In the genomic region with DNA sequence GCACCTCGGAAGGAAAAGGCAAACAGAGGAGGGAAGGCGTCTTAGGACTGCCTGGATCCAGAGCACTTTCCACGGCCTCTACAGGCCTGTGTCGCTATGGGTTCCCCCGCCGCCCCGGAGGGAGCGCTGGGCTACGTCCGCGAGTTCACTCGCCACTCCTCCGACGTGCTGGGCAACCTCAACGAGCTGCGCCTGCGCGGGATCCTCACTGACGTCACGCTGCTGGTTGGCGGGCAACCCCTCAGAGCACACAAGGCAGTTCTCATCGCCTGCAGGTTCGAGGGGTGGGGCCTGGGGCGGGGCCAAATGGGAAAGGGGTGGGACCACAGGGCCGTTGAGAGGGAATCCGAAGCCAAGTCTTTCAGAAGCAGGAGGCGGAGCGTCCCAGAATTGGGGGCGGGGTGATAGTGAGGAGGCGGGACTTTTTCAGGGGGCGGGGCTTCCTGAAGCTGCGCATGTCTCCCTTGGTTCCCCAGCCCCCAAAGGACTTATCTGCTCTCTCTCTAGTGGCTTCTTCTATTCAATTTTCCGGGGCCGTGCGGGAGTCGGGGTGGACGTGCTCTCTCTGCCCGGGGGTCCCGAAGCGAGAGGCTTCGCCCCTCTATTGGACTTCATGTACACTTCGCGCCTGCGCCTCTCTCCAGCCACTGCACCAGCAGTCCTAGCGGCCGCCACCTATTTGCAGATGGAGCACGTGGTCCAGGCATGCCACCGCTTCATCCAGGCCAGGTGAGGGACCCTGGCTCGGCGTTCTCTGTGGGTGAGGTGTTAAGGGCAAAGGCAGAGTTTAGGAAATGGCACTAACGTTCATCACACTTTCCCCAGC, we compare ENCODE assay signal across 8 cellular contexts. TPM values are rescaled to one million over a fixed set of nuclear protein-coding genes. Genes with fewer than 3 reads are reported as not detected.
DNase-seq lines count a peak whose midpoint lies in the region; ATAC-seq, FAIRE-seq and TF ChIP-seq lines count a peak whose summit lies in the region.

No MANE protein-coding gene starts in this region.

- no peaks in the 10 kb centered on the region for H3K36me3 Mint-ChIP-seq in CD4-positive, alpha-beta memory T cell

- no peak for FAIRE-seq in bronchial epithelial cell (lab: Jason Lieb, UNC)

- peak overlapping the region; percentile 56 for H3K27ac ChIP-seq in CD4-positive, alpha-beta memory T cell (ENCODE audit: low read depth, low read length)
- no peak overlapping the region for H3K27ac ChIP-seq in HUES6 (ENCODE audit: low read depth, low read length)

- peak overlapping the region; percentile 61 to 88 (median 78) for H3K4me3 Mint-ChIP-seq in CD4-positive, alpha-beta memory T cell

- peak overlapping the region; percentile 60 for H3K4me2 ChIP-seq in skeletal muscle satellite cell (ENCODE audit: low read length)

- intact Hi-C loops in CD4-positive, alpha-beta memory T cell (cut with micrococcal nuclease), result loop anchor here (1.0 kb wide), 2 partner anchors 8 to 12 kb away; no protein-coding TSS in a partner anchor

- H3K9me3 ChIP-seq in CD4-positive, alpha-beta memory T cell (ENCODE audit: control insufficient read depth in 1 of 2, low read length in 2 of 2), result no peaks in the 10 kb centered on the region
- no peaks in the 10 kb centered on the region for H3K9me3 ChIP-seq in HUES6 (ENCODE audit: control insufficient read depth, insufficient read depth, low read depth, low read length)
- no peaks in the 10 kb centered on the region for H3K9me3 ChIP-seq in iPS-18c (ENCODE audit: control insufficient read depth, insufficient read depth, low read length)
- H3K9me3 ChIP-seq in skeletal muscle satellite cell (replicated peaks; ENCODE audit: low read length), result no peaks in the 10 kb centered on the region

- H3K27me3 Mint-ChIP-seq in CD4-positive, alpha-beta memory T cell, result peaks cover 0 to 3% of the 10 kb centered on the region in 2 donors

- no peak for ATAC-seq in GM18873 (IDR thresholded peaks at IDR 0.05; ENCODE audit: low FRiP score, unreplicated experiment)

- peak; percentile 91 to 97 (median 92) for DNase-seq in CD4-positive, alpha-beta memory T cell
- DNase-seq in activated CD4-positive, CD25-positive, alpha-beta regulatory T cell (lab: John Stamatoyannopoulos, UW), result peak; percentile 77 to 92 (median 81)
- peak; percentile 85 for DNase-seq in bronchial epithelial cell (ENCODE audit: low read depth)
- no peak for DNase-seq in NCI-H1105 treated with DMSO at 0.1 percent for 48 hours (lab: John Stamatoyannopoulos, UW)

- CTCF ChIA-PET in CD4-positive, alpha-beta memory T cell (lab: Charles Lee; ENCODE audit: partially characterized antibody), result interaction anchor here (0.7 to 6.8 kb wide), 6 partner anchors 19 to 172 kb away, joined by 3 to 64 read pairs (median 6); no protein-coding TSS in a partner anchor

- peak overlapping the region; percentile 89 to 97 (median 95) for H3K27ac Mint-ChIP-seq in CD4-positive, alpha-beta memory T cell

- peak overlapping the region; percentile 48 for H3K9ac ChIP-seq in HUES6 (ENCODE audit: low read length)
- H3K9ac ChIP-seq in skeletal muscle satellite cell (ENCODE audit: low read depth, low read length), result no peak overlapping the region

- TF ChIP-seq CTCF in bronchial epithelial cell (IDR thresholded peaks at IDR 0.05; ENCODE audit: insufficient read depth, low read length, severe bottlenecking), result no peak

- H3K4me1 Mint-ChIP-seq in CD4-positive, alpha-beta memory T cell, result peaks cover 12 to 49% (median 32%) of the 10 kb centered on the region in 4 donors

- no peaks in the 10 kb centered on the region for H3K9me3 Mint-ChIP-seq in CD4-positive, alpha-beta memory T cell

- H3K27me3 ChIP-seq in CD4-positive, alpha-beta memory T cell (ENCODE audit: insufficient read depth, low read length), result no peaks in the 10 kb centered on the region
- H3K27me3 ChIP-seq in HUES6 (ENCODE audit: control insufficient read depth, insufficient read depth, low read length) (peaks cover 40% of the 10 kb centered on the region), bronchial epithelial cell (ENCODE audit: control insufficient read depth, insufficient read depth, low read length) (peaks cover 5% of the 10 kb centered on the region), skeletal muscle satellite cell (ENCODE audit: control insufficient read depth, insufficient read depth, low read length) (peaks cover 11% of the 10 kb centered on the region)

- peaks cover 31% of the 10 kb centered on the region for H3K4me1 ChIP-seq in CD4-positive, alpha-beta memory T cell (ENCODE audit: insufficient read depth, low read length)
- H3K4me1 ChIP-seq in HUES6 (ENCODE audit: control insufficient read depth, insufficient read depth, low read length), result peaks cover 18% of the 10 kb centered on the region
- H3K4me1 ChIP-seq in skeletal muscle satellite cell (ENCODE audit: control insufficient read depth, insufficient read depth, low read length), result peaks cover 23% of the 10 kb centered on the region

- POLR2A ChIA-PET in CD4-positive, alpha-beta memory T cell (lab: Charles Lee; ENCODE audit: partially characterized antibody), result interaction anchor here (0.6 to 3.2 kb wide), 9 partner anchors 8 to 108 kb away, joined by 3 to 32 read pairs (median 4); partner anchors contain the start of genes SLC16A11 and SLC16A13

- peak overlapping the region in 1 of 2 donors; percentile 18 for H3K4me3 ChIP-seq in CD4-positive, alpha-beta memory T cell (ENCODE audit: low read length in 2 of 2)
- peak overlapping the region; percentile 62 for H3K4me3 ChIP-seq in HUES6 (ENCODE audit: low read depth, low read length)
- H3K4me3 ChIP-seq in bronchial epithelial cell (ENCODE audit: low read depth, low read length), result peak overlapping the region; percentile 30
- peak overlapping the region; percentile 52; the same call in 1 of the 2 replicates for H3K4me3 ChIP-seq in iPS-18c (ENCODE audit: insufficient read depth, low read depth, low read length)
- peak overlapping the region; percentile 44 for H3K4me3 ChIP-seq in skeletal muscle satellite cell (ENCODE audit: low read length)

- no peaks in the 10 kb centered on the region for H3K36me3 ChIP-seq in CD4-positive, alpha-beta memory T cell (ENCODE audit: insufficient read depth, low read length)
- H3K36me3 ChIP-seq in HUES6 (ENCODE audit: control insufficient read depth, insufficient read depth, low read length), result peaks cover 4% of the 10 kb centered on the region; the same call in 1 of the 2 replicates
- H3K36me3 ChIP-seq in bronchial epithelial cell (ENCODE audit: control insufficient read depth, insufficient read depth, low read length), result no peaks in the 10 kb centered on the region
- H3K36me3 ChIP-seq in skeletal muscle satellite cell (ENCODE audit: insufficient read depth, low read length), result no peaks in the 10 kb centered on the region

RNA-seq across cellular contexts. Expression of gene BCL6B, which starts 0.9 kb away (rescaled TPM):
- total RNA-seq in CD4-positive, alpha-beta memory T cell, result not detected
- not detected for polyA plus RNA-seq in CD4-positive, alpha-beta memory T cell
- total RNA-seq in bronchial epithelial cell, result not detected in 2 replicates
- under 0.01 TPM in 1 of 2 replicates, not detected in the other for total RNA-seq in skeletal muscle satellite cell (2012; rRNA removed)

RNA-seq across cellular contexts. Expression of gene RNASEK, which starts 11.4 kb away (rescaled TPM):
- 100 to 1,000 TPM; 166 to 179 TPM for total RNA-seq in CD4-positive, alpha-beta memory T cell
- polyA plus RNA-seq in CD4-positive, alpha-beta memory T cell, result 100 to 1,000 TPM; 410 to 812 TPM
- total RNA-seq in bronchial epithelial cell, result 5.3 and 25.5 TPM in 2 replicates
- 26.2 and 28.4 TPM in 2 replicates for total RNA-seq in skeletal muscle satellite cell (2012; rRNA removed)

RNA-seq across cellular contexts. Expression of gene SLC16A13, which starts 12.0 kb away (rescaled TPM):
- total RNA-seq in CD4-positive, alpha-beta memory T cell, result 10 to 100 TPM; 13.1 to 13.7 TPM
- 1 to 10 TPM in 1 of 2 donors, under 1 TPM in 1; 0.93 to 1.8 TPM for polyA plus RNA-seq in CD4-positive, alpha-beta memory T cell
- total RNA-seq in bronchial epithelial cell, result 0.26 and 1.2 TPM in 2 replicates
- total RNA-seq in skeletal muscle satellite cell (2012; rRNA removed), result 0.76 and 0.87 TPM in 2 replicates

RNA-seq across cellular contexts. Expression of gene SLC16A11, which starts 20.1 kb away (rescaled TPM):
- total RNA-seq in CD4-positive, alpha-beta memory T cell, result 1 to 10 TPM in 1 of 2 experiments, under 1 TPM in 1; 0.89 to 1.2 TPM
- under 1 TPM; 0.50 to 0.69 TPM for polyA plus RNA-seq in CD4-positive, alpha-beta memory T cell
- total RNA-seq in bronchial epithelial cell, result 0.38 TPM in 1 of 2 replicates, not detected in the other
- under 0.01 TPM in 1 of 2 replicates, not detected in the other for total RNA-seq in skeletal muscle satellite cell (2012; rRNA removed)

RNA-seq across cellular contexts. Expression of gene ALOX12, which starts 27.9 kb away (rescaled TPM):
- total RNA-seq in CD4-positive, alpha-beta memory T cell, result not detected
- under 1 TPM in 1 of 2 donors, not detected in 1; 0.19 TPM for polyA plus RNA-seq in CD4-positive, alpha-beta memory T cell
- total RNA-seq in bronchial epithelial cell, result 0.26 and 1.2 TPM in 2 replicates
- total RNA-seq in skeletal muscle satellite cell (2012; rRNA removed), result 0.22 TPM in 1 of 2 replicates, not detected in the other
